Comparison of ENCODE assay signal across 21 cellular contexts in genomic region chr2:121165038-121165542, GRCh38.
"Had no signal": no experiment of that assay in that cellular context is flagged by ENCODE, and none has a peak within 500 bp of the region (broad histone marks: within the 10 kb centered on the region; RNA-seq: fewer than 3 reads in every experiment).

No MANE protein-coding gene starts in this region.

- H3K4me3 ChIP-seq: colonic mucosa, dorsolateral prefrontal cortex, esophagus muscularis mucosa, gastroesophageal sphincter, heart left ventricle, hepatocyte, left lung, lower lobe of right lung, mucosa of descending colon had no signal

- H3K27ac ChIP-seq: colonic mucosa, dorsolateral prefrontal cortex, esophagus muscularis mucosa, foreskin keratinocyte, gastroesophageal sphincter, heart left ventricle, hepatocyte, left lung, lower lobe of right lung had no signal

- H3K79me2 ChIP-seq: hepatocyte had no signal

- FAIRE-seq: endothelial cell of umbilical vein, frontal cortex, islet of Langerhans, keratinocyte had no signal

- H3K4me2 ChIP-seq: hepatocyte had no signal

- H3K4me1 ChIP-seq: colonic mucosa, esophagus muscularis mucosa, foreskin keratinocyte, gastroesophageal sphincter, heart left ventricle, left lung, lower lobe of right lung had no signal

- H3K36me3 ChIP-seq: colonic mucosa, esophagus muscularis mucosa, gastroesophageal sphincter, heart left ventricle, left lung, lower lobe of right lung had no signal

- ATAC-seq: foreskin keratinocyte, gastroesophageal sphincter, heart left ventricle, left cardiac atrium, left lung, left ventricle myocardium superior, lower lobe of right lung, mucosa of descending colon had no signal

- H3K27me3 ChIP-seq: colonic mucosa, dorsolateral prefrontal cortex, esophagus muscularis mucosa, foreskin keratinocyte, gastroesophageal sphincter, heart left ventricle, hepatocyte, left lung had no signal

- H2AFZ ChIP-seq: hepatocyte had no signal

- DNase-seq: colonic mucosa; dermis blood vessel endothelial cell; dorsolateral prefrontal cortex; effector CD4-positive, alpha-beta T cell; effector memory CD4-positive, alpha-beta T cell; foreskin keratinocyte; heart left ventricle; left cardiac atrium; left lung; left ventricle myocardium superior; lower lobe of right lung; mesenchymal stem cell; mucosa of descending colon; naive B cell had no signal

- H3K9me3 ChIP-seq: colonic mucosa, lower lobe of right lung, mucosa of descending colon had no signal
